12 cellular contexts compared by ENCODE assay signal in genomic region chr5:111830333-111830732, GRCh38.
DNase-seq lines count a peak whose midpoint lies in the region; ATAC-seq and TF ChIP-seq lines count a peak whose summit lies in the region.
"Had no signal": no experiment of that assay in that cellular context is flagged by ENCODE, and none has a peak within 500 bp of the region (broad histone marks: within the 10 kb centered on the region; RNA-seq: fewer than 3 reads in every experiment).

No MANE protein-coding gene starts in this region.

- no peaks in the 10 kb centered on the region for H3K27me3 Mint-ChIP-seq in HFFc6 (ENCODE audit: insufficient read depth)

- TF ChIP-seq CTCF in AG10803 (conservative IDR thresholded peaks at IDR 0.05; ENCODE audit: low read length) (no peak), HFFc6 (IDR thresholded peaks at IDR 0.05) (no peak), SK-N-SH (IDR thresholded peaks at IDR 0.05) (no peak), fibroblast of the aortic adventitia (IDR thresholded peaks at IDR 0.05; ENCODE audit: insufficient read depth, low read length) (no peak)

- H3K4me3 Mint-ChIP-seq in HFFc6, result no peak overlapping the region
- H3K4me3 Mint-ChIP-seq: activated T-helper 17 cell treated with anti-CD3 and anti-CD28 coated beads, Interleukin-2, amount 50 U/mL, for 72 hours had no signal

- no peaks in the 10 kb centered on the region for H3K9me3 ChIP-seq in SK-N-SH

- CTCF ChIA-PET in SK-N-SH (lab: Yijun Ruan, JAX), result no interaction called here

- no peak overlapping the region for H3K4me3 ChIP-seq in AG10803 (ENCODE audit: low read length)
- H3K4me3 ChIP-seq in SK-N-SH (ENCODE audit: low read depth in 2 of 2, low read length in 1 of 2), result no peak overlapping the region
- no peak overlapping the region for H3K4me3 ChIP-seq in fibroblast of the aortic adventitia (ENCODE audit: low read depth, low read length)

- H3K36me3 ChIP-seq in SK-N-SH (replicated peaks in 1 of 2; ENCODE audit: control insufficient read depth in 1 of 2, insufficient read depth in 2 of 2, low read length in 1 of 2), result no peaks in the 10 kb centered on the region

- no peaks in the 10 kb centered on the region for H3K9me2 ChIP-seq in SK-N-SH

- no peak for ATAC-seq in Right ventricle myocardium inferior
- ATAC-seq: activated T-helper 17 cell treated with anti-CD3 and anti-CD28 coated beads, Interleukin-2, amount 50 U/mL, for 72 hours had no signal

- WGBS in SK-N-SH (ENCODE audit: low lambda C conversion rate), result 64% methylated on average over 1 of the region's 1 CpG

- H3K27ac ChIP-seq in SK-N-SH (ENCODE audit: low read depth in 2 of 2, low read length in 1 of 2), result peak overlapping the region in 1 of 2 experiments; percentile 42; a peak in 2 of 4 replicates

- H2AFZ ChIP-seq in SK-N-SH (ENCODE audit: low read depth), result no peak overlapping the region

- H3K27ac Mint-ChIP-seq in HFFc6, result peak overlapping the region; percentile 78
- H3K27ac Mint-ChIP-seq: activated T-helper 17 cell treated with anti-CD3 and anti-CD28 coated beads, Interleukin-2, amount 50 U/mL, for 72 hours had no signal

- H4K20me1 ChIP-seq in SK-N-SH (ENCODE audit: insufficient read depth), result no peaks in the 10 kb centered on the region

- H3K27me3 ChIP-seq in SK-N-SH (ENCODE audit: insufficient read depth), result no peaks in the 10 kb centered on the region

- no peaks in the 10 kb centered on the region for H3K79me2 ChIP-seq in SK-N-SH (ENCODE audit: insufficient read depth)

- H3K4me1 ChIP-seq in SK-N-SH (ENCODE audit: control insufficient read depth in 1 of 2, insufficient read depth in 2 of 2, low read depth in 1 of 2, low read length in 1 of 2), result 0 out of 4 replicates have a peak, but pooled peaks cover 0 to 2% of the 10 kb centered on the region in 2 experiments

- H3F3A ChIP-seq in SK-N-SH (replicated peaks; ENCODE audit: insufficient read depth), result no peaks in the 10 kb centered on the region

- no peak overlapping the region for H3K9ac ChIP-seq in SK-N-SH

- intact Hi-C loops in Right ventricle myocardium inferior (cut with DNase I), result no loop called here

- no peak overlapping the region for H3K4me2 ChIP-seq in SK-N-SH

- 0 out of 4 replicates have a peak, but pooled peaks of 1 of the 2 experiments have one; percentile 11 for TF ChIP-seq EP300 in SK-N-SH (IDR thresholded peaks at IDR 0.05; ENCODE audit: borderline replicate concordance in 1 of 2, low read depth in 1 of 2, low read length in 1 of 2)

- H3K9me3 Mint-ChIP-seq in HFFc6, result no peaks in the 10 kb centered on the region

- peaks cover 22% of the 10 kb centered on the region for H3K4me1 Mint-ChIP-seq in HFFc6 (ENCODE audit: low read depth)
- H3K4me1 Mint-ChIP-seq: activated T-helper 17 cell treated with anti-CD3 and anti-CD28 coated beads, Interleukin-2, amount 50 U/mL, for 72 hours had no signal

- POLR2A ChIA-PET in SK-N-SH (lab: Yijun Ruan, JAX), result no interaction called here

- DNase-seq in AG10803 (ENCODE audit: low read depth) (peak; percentile 36), HFFc6 (peak; percentile 41), SK-N-SH (no peak), fibroblast of the aortic adventitia (ENCODE audit: low read depth) (peak; percentile 53), NCI-H2081 treated with DMSO at 0.1 percent for 48 hours (lab: John Stamatoyannopoulos, UW) (no peak), Right ventricle myocardium inferior (ENCODE audit: missing footprints) (no peak)
- no peak for DNase-seq in activated T-cell treated with anti-CD3 and anti-CD28 coated beads, Interleukin-2, amount 50 U/mL, for 48 hours
- no peak for DNase-seq in activated CD4-positive, alpha-beta T cell treated with anti-CD3 and anti-CD28 coated beads, Interleukin-2, amount 50 U/mL, for 1 hour
- DNase-seq: cerebellar nuclear complex, foreskin melanocyte, NCI-H510A had no signal

- peaks cover 14% of the 10 kb centered on the region for H3K36me3 Mint-ChIP-seq in HFFc6 (ENCODE audit: low read depth)

- no peak for TF ChIP-seq RAD21 in SK-N-SH (IDR thresholded peaks at IDR 0.05; ENCODE audit: low read length)

TF ChIP-seq in SK-N-SH, 30 proteins besides CTCF, POLR2A, EP300 and RAD21 (continues in another document):
- peak; percentile 62 for TF ChIP-seq FOSL2 (IDR thresholded peaks at IDR 0.05; ENCODE audit: borderline replicate concordance, low read depth)
- no peak for TF ChIP-seq FOXJ3 (CRISPR knock-in tag; IDR thresholded peaks at IDR 0.05)
- no peak for TF ChIP-seq SMC3 (IDR thresholded peaks at IDR 0.05; ENCODE audit: low read depth, low read length)
- no peak for TF ChIP-seq EZH2phosphoT487 (IDR thresholded peaks at IDR 0.05; ENCODE audit: borderline replicate concordance, low read depth)
- TF ChIP-seq GABPA (IDR thresholded peaks at IDR 0.05; ENCODE audit: low read depth), result no peak
- TF ChIP-seq GATA2 (CRISPR knock-in tag; IDR thresholded peaks at IDR 0.05), result no peak
- peak; percentile 73 for TF ChIP-seq NFIC (IDR thresholded peaks at IDR 0.05; ENCODE audit: borderline replicate concordance)
- TF ChIP-seq TEAD4 (IDR thresholded peaks at IDR 0.05; ENCODE audit: borderline replicate concordance, insufficient read depth), result no peak
- TF ChIP-seq SIN3A (IDR thresholded peaks at IDR 0.05; ENCODE audit: borderline replicate concordance, low read depth, low read length), result no peak
- no peak for TF ChIP-seq USF2 (IDR thresholded peaks at IDR 0.05; ENCODE audit: borderline replicate concordance, low read depth, low read length)
- TF ChIP-seq USF1 (IDR thresholded peaks at IDR 0.05; ENCODE audit: borderline replicate concordance, low read depth), result no peak
- TF ChIP-seq IRF3 (IDR thresholded peaks at IDR 0.05; ENCODE audit: low read depth, low read length), result no peak
- no peak for TF ChIP-seq ZBTB33 (IDR thresholded peaks at IDR 0.05; ENCODE audit: borderline replicate concordance, low read depth)
- no peak for TF ChIP-seq TAF1 (IDR thresholded peaks at IDR 0.05; ENCODE audit: borderline replicate concordance, low read depth, low read length)
- TF ChIP-seq CHD2 (IDR thresholded peaks at IDR 0.05; ENCODE audit: low read length, partially characterized antibody), result no peak

Comparison
In these comparisons a context has a peak if more than half of its experiments do, and no peak if none do; other contexts are left out.
1. DNase-seq: peak in AG10803 (single experiment), HFFc6 (single experiment) and fibroblast of the aortic adventitia (single experiment); none in SK-N-SH (single experiment), NCI-H2081 treated with DMSO at 0.1 percent for 48 hours (single experiment), Right ventricle myocardium inferior (single experiment), activated T-cell treated with anti-CD3 and anti-CD28 coated beads, Interleukin-2, amount 50 U/mL, for 48 hours (0 of 2) and activated CD4-positive, alpha-beta T cell treated with anti-CD3 and anti-CD28 coated beads, Interleukin-2, amount 50 U/mL, for 1 hour (single experiment).